In genomic region chr18:65235966-65236634, GRCh38 we compare ENCODE assay signal across 12 cellular contexts.
DNase-seq lines count a peak whose midpoint lies in the region; ATAC-seq, FAIRE-seq and TF ChIP-seq lines count a peak whose summit lies in the region.
"Had no signal": no experiment of that assay in that cellular context is flagged by ENCODE, and none has a peak within 500 bp of the region (broad histone marks: within the 10 kb centered on the region; RNA-seq: fewer than 3 reads in every experiment).

No MANE protein-coding gene starts in this region.

- in situ Hi-C loops in HepG2 (cut with HindIII; ENCODE audit: extremely low pct_ligation_motif_present, low pct_unique_long_range_greater_than_20kb): no loop called here

- WGBS in right lobe of liver (ENCODE audit: insufficient coverage, low coverage, low lambda C conversion rate, missing lambda C conversion rate): 13% methylated on average over 7 of the region's 7 CpGs
- WGBS in HepG2 (ENCODE audit: low lambda C conversion rate): under 1% methylated on average over 6 of the region's 7 CpGs

- H3K27me3 Mint-ChIP-seq in glutamatergic neuron (ENCODE audit: unreplicated experiment): peaks cover 4% of the 10 kb centered on the region
- no peaks in the 10 kb centered on the region for H3K27me3 Mint-ChIP-seq in CD8-positive, alpha-beta memory T cell
- H3K27me3 Mint-ChIP-seq in CD4-positive, alpha-beta memory T cell: no peaks in the 10 kb centered on the region

- no peaks in the 10 kb centered on the region for H3K79me2 ChIP-seq in HepG2 (ENCODE audit: insufficient read depth, low read length)
- no peaks in the 10 kb centered on the region for H3K79me2 ChIP-seq in OCI-LY3 (ENCODE audit: low read length)

- TF ChIP-seq EP300 in HepG2 (IDR thresholded peaks at IDR 0.05; ENCODE audit: low read depth in 2 of 2, low read length in 2 of 2) (no peak), HepG2 (CRISPR knock-in tag; IDR thresholded peaks at IDR 0.05; ENCODE audit: borderline replicate concordance) (no peak)

- no peaks in the 10 kb centered on the region for H4K20me1 ChIP-seq in HepG2 (ENCODE audit: insufficient read depth, low read length)
- H4K20me1 ChIP-seq in OCI-LY3 (ENCODE audit: insufficient read depth, low read length): no peaks in the 10 kb centered on the region

- intact Hi-C loops in right lobe of liver (cut with DNase I): no loop called here
- intact Hi-C loops in HepG2 (cut with micrococcal nuclease; ENCODE audit: unreplicated experiment): no loop called here
- intact Hi-C loops in CD4-positive, alpha-beta memory T cell (cut with micrococcal nuclease): no loop called here

- BruUV-seq in HepG2 (replicated peaks; lab: Mats Ljungman, UMichigan): no TSS peak

- H3K4me3 Mint-ChIP-seq in glutamatergic neuron (ENCODE audit: unreplicated experiment): no peak overlapping the region
- H3K4me3 Mint-ChIP-seq in CD8-positive, alpha-beta memory T cell: no peak overlapping the region
- no peak overlapping the region for H3K4me3 Mint-ChIP-seq in CD4-positive, alpha-beta memory T cell

- no peaks in the 10 kb centered on the region for H3K36me3 Mint-ChIP-seq in glutamatergic neuron (ENCODE audit: unreplicated experiment)
- H3K36me3 Mint-ChIP-seq in CD8-positive, alpha-beta memory T cell: no peaks in the 10 kb centered on the region
- no peaks in the 10 kb centered on the region for H3K36me3 Mint-ChIP-seq in CD4-positive, alpha-beta memory T cell

- DNase-seq in right lobe of liver: peak in 1 of 3 donors; percentile 26
- no peak for DNase-seq in HepG2 (ENCODE audit: low spot score)
- peak; percentile 34 for DNase-seq in glutamatergic neuron
- peak; percentile 4 for DNase-seq in urothelium cell line (ENCODE audit: low spot score)
- DNase-seq in activated CD4-positive, CD25-positive, alpha-beta regulatory T cell (lab: John Stamatoyannopoulos, UW): no peak
- DNase-seq in CD8-positive, alpha-beta memory T cell: no peak
- DNase-seq in CD4-positive, alpha-beta memory T cell: no peak
- DNase-seq: activated CD4-positive, alpha-beta T cell treated with anti-CD3 and anti-CD28 coated beads, Interleukin-2, amount 50 U/mL, for 48 hours had no signal

- no peaks in the 10 kb centered on the region for H3K36me3 ChIP-seq in right lobe of liver
- no peaks in the 10 kb centered on the region for H3K36me3 ChIP-seq in HepG2 (replicated peaks in 1 of 2; ENCODE audit: control insufficient read depth in 1 of 2, insufficient read depth in 2 of 2, low read length in 2 of 2)
- no peaks in the 10 kb centered on the region for H3K36me3 ChIP-seq in OCI-LY3 (replicated peaks; ENCODE audit: low read depth, low read length)
- H3K36me3 ChIP-seq in CD8-positive, alpha-beta memory T cell (ENCODE audit: insufficient read depth, low read length): no peaks in the 10 kb centered on the region
- no peaks in the 10 kb centered on the region for H3K36me3 ChIP-seq in CD4-positive, alpha-beta memory T cell (ENCODE audit: insufficient read depth, low read length)
- H3K36me3 ChIP-seq: prostate gland had no signal

- H3K9ac ChIP-seq in HepG2 (ENCODE audit: insufficient read depth, low read depth, low read length) (no peak overlapping the region), OCI-LY3 (ENCODE audit: low read length) (no peak overlapping the region)

- H3K27ac ChIP-seq in right lobe of liver (no peak overlapping the region), HepG2 (ENCODE audit: extremely low read length, insufficient read depth, low read length) (no peak overlapping the region), OCI-LY3 (ENCODE audit: low read length) (no peak overlapping the region)
- no peak overlapping the region for H3K27ac ChIP-seq in CD8-positive, alpha-beta memory T cell (ENCODE audit: low read depth, low read length)
- no peak overlapping the region for H3K27ac ChIP-seq in CD4-positive, alpha-beta memory T cell (ENCODE audit: low read depth, low read length)
- H3K27ac ChIP-seq: prostate gland had no signal

- CTCF ChIA-PET in HepG2 (lab: Yijun Ruan, JAX; ENCODE audit: low intra/inter-chr PET ratio, low total read pairs): no interaction called here
- CTCF ChIA-PET in CD8-positive, alpha-beta memory T cell (lab: Charles Lee): no interaction called here
- CTCF ChIA-PET in CD4-positive, alpha-beta memory T cell (lab: Charles Lee; ENCODE audit: partially characterized antibody): no interaction called here

- H3K4me1 Mint-ChIP-seq in glutamatergic neuron (ENCODE audit: low read depth, unreplicated experiment): peaks cover 13% of the 10 kb centered on the region
- H3K4me1 Mint-ChIP-seq in CD8-positive, alpha-beta memory T cell: no peaks in the 10 kb centered on the region
- H3K4me1 Mint-ChIP-seq in CD4-positive, alpha-beta memory T cell: no peaks in the 10 kb centered on the region

- POLR2A ChIA-PET in HepG2 (lab: Yijun Ruan, JAX): no interaction called here
- POLR2A ChIA-PET in CD8-positive, alpha-beta memory T cell (lab: Charles Lee): interaction anchor here (0.6 kb wide), 1 partner anchor 434 kb away, joined by 7 read pairs; no protein-coding TSS in a partner anchor
- POLR2A ChIA-PET in CD4-positive, alpha-beta memory T cell (lab: Charles Lee; ENCODE audit: partially characterized antibody): no interaction called here

- H3K27ac Mint-ChIP-seq in glutamatergic neuron (ENCODE audit: unreplicated experiment): peak overlapping the region; percentile 90
- no peak overlapping the region for H3K27ac Mint-ChIP-seq in CD8-positive, alpha-beta memory T cell
- no peak overlapping the region for H3K27ac Mint-ChIP-seq in CD4-positive, alpha-beta memory T cell

- H3K4me1 ChIP-seq in right lobe of liver (no peaks in the 10 kb centered on the region), HepG2 (ENCODE audit: insufficient read depth, low read length) (no peaks in the 10 kb centered on the region), OCI-LY3 (ENCODE audit: low read length) (peaks cover 3% of the 10 kb centered on the region; the same call in 1 of the 2 replicates)
- no peaks in the 10 kb centered on the region for H3K4me1 ChIP-seq in CD8-positive, alpha-beta memory T cell (ENCODE audit: insufficient read depth, low read length)
- no peaks in the 10 kb centered on the region for H3K4me1 ChIP-seq in CD4-positive, alpha-beta memory T cell (ENCODE audit: insufficient read depth, low read length)
- H3K4me1 ChIP-seq: prostate gland had no signal

- H3K27me3 ChIP-seq in right lobe of liver (no peaks in the 10 kb centered on the region), HepG2 (ENCODE audit: control insufficient read depth in 1 of 2, insufficient read depth in 2 of 2, low read length in 2 of 2) (no peaks in the 10 kb centered on the region), OCI-LY3 (ENCODE audit: low read depth, low read length) (no peaks in the 10 kb centered on the region)
- H3K27me3 ChIP-seq in CD8-positive, alpha-beta memory T cell (ENCODE audit: insufficient read depth, low read length, poor library complexity, severe bottlenecking): no peaks in the 10 kb centered on the region
- H3K27me3 ChIP-seq in CD4-positive, alpha-beta memory T cell (ENCODE audit: insufficient read depth, low read length): no peaks in the 10 kb centered on the region

- H2AFZ ChIP-seq in HepG2 (ENCODE audit: low read length): no peak overlapping the region
- peak overlapping the region; percentile 94 for H2AFZ ChIP-seq in OCI-LY3 (ENCODE audit: low read depth, low read length)

- H3K4me3 ChIP-seq in right lobe of liver (no peak overlapping the region), HepG2 (replicated peaks in 1 of 3; ENCODE audit: insufficient read depth in 1 of 3, low read depth in 2 of 3, low read length in 3 of 3) (no peak overlapping the region), OCI-LY3 (ENCODE audit: low read length) (peak overlapping the region; percentile 30)
- no peak overlapping the region for H3K4me3 ChIP-seq in CD8-positive, alpha-beta memory T cell (ENCODE audit: low read length)
- H3K4me3 ChIP-seq in CD4-positive, alpha-beta memory T cell (ENCODE audit: low read length in 2 of 2): no peak overlapping the region
- H3K4me3 ChIP-seq: prostate gland had no signal

- TF ChIP-seq POLR2A in right lobe of liver (IDR thresholded peaks at IDR 0.05): no peak
- no peak for TF ChIP-seq POLR2A in HepG2 (IDR thresholded peaks at IDR 0.05; ENCODE audit: insufficient read depth in 1 of 2, low read depth in 2 of 2, low read length in 2 of 2)

- TF ChIP-seq CTCF in right lobe of liver (IDR thresholded peaks at IDR 0.05) (no peak), HepG2 (CRISPR knock-in tag; IDR thresholded peaks at IDR 0.05) (no peak), OCI-LY3 (IDR thresholded peaks at IDR 0.05; ENCODE audit: low read depth, low read length) (no peak), glutamatergic neuron (IDR thresholded peaks at IDR 0.05; ENCODE audit: partially characterized antibody, unreplicated experiment) (no peak)

- peaks cover 3% of the 10 kb centered on the region for H3K9me3 Mint-ChIP-seq in glutamatergic neuron (ENCODE audit: unreplicated experiment)
- peaks cover 3 to 20% (median 11%) of the 10 kb centered on the region in 5 donors for H3K9me3 Mint-ChIP-seq in CD8-positive, alpha-beta memory T cell
- peaks cover 2 to 14% (median 6%) of the 10 kb centered on the region in 8 donors for H3K9me3 Mint-ChIP-seq in CD4-positive, alpha-beta memory T cell

- H3K9me3 ChIP-seq in right lobe of liver (no peaks in the 10 kb centered on the region), HepG2 (ENCODE audit: low read length) (no peaks in the 10 kb centered on the region), OCI-LY3 (ENCODE audit: insufficient read depth, low read length) (no peaks in the 10 kb centered on the region)
- H3K9me3 ChIP-seq in CD8-positive, alpha-beta memory T cell (ENCODE audit: low read length): no peaks in the 10 kb centered on the region
- no peaks in the 10 kb centered on the region for H3K9me3 ChIP-seq in CD4-positive, alpha-beta memory T cell (ENCODE audit: control insufficient read depth in 1 of 2, low read length in 2 of 2)
- H3K9me3 ChIP-seq: prostate gland had no signal

- FAIRE-seq in HepG2 (lab: Jason Lieb, UNC) (no peak), urothelium cell line (lab: Jason Lieb, UNC) (no peak)
- FAIRE-seq: endometrium, keratinocyte had no signal

- TF ChIP-seq RAD21 in HepG2 (CRISPR knock-in tag; IDR thresholded peaks at IDR 0.05): no peak

- ATAC-seq in right lobe of liver (peak; percentile 48 to 64 (median 54)), HepG2 (no peak)

- no peak overlapping the region for H3K4me2 ChIP-seq in HepG2 (ENCODE audit: low read depth, low read length)
- peak overlapping the region; percentile 52 for H3K4me2 ChIP-seq in OCI-LY3 (ENCODE audit: low read length)

TF ChIP-seq in HepG2, 621 proteins besides CTCF, POLR2A, EP300 and RAD21 (continues in another document):
- TF ChIP-seq BRF2 (CRISPR knock-in tag; IDR thresholded peaks at IDR 0.05) (no peak), DNMT1 (CRISPR knock-in tag; IDR thresholded peaks at IDR 0.05) (no peak), FOXA1 (IDR thresholded peaks at IDR 0.05) (no peak), FOXA1 (CRISPR knock-in tag; IDR thresholded peaks at IDR 0.05) (no peak)

Comparison
In these comparisons a context has a peak if more than half of its experiments do, and no peak if none do; other contexts are left out.
1. DNase-seq: peak in glutamatergic neuron (single experiment) and urothelium cell line (single experiment); none in HepG2 (single experiment), activated CD4-positive, CD25-positive, alpha-beta regulatory T cell (0 of 4), CD8-positive, alpha-beta memory T cell (0 of 5) and CD4-positive, alpha-beta memory T cell (0 of 5).